In genomic region chr11:33682446-33682845, GRCh38 we compare ENCODE assay signal across 1 cellular context.
A peak's percentile ranks its signal among the peaks of the same experiment; 100 is the strongest.
TF ChIP-seq lines count a peak whose summit lies in the region.

No MANE protein-coding gene starts in this region.

TF ChIP-seq in A549, 52 proteins besides CTCF, POLR2A, EP300 and RAD21 (continued from another document):
- TF ChIP-seq SMC3 (IDR thresholded peaks at IDR 0.05) = peak; percentile 34; the same call in 1 of the 3 replicates
